ENCODE assay signal across 8 cellular contexts in genomic region chr20:2206957-2207769, GRCh38.
DNase-seq lines count a peak whose midpoint lies in the region; ATAC-seq and TF ChIP-seq lines count a peak whose summit lies in the region.

No MANE protein-coding gene starts in this region.

- H3K27ac Mint-ChIP-seq in endodermal cell: no peak overlapping the region

- H3K4me1 ChIP-seq in endodermal cell (ENCODE audit: control insufficient read depth, insufficient read depth, low read length) (peaks cover 5% of the 10 kb centered on the region), mesodermal cell (ENCODE audit: control insufficient read depth, insufficient read depth, low read length, poor library complexity, severe bottlenecking) (no peaks in the 10 kb centered on the region)

- H3K9ac ChIP-seq in endodermal cell (ENCODE audit: extremely low read depth, low read length, poor library complexity, severe bottlenecking): peak overlapping the region; percentile 38

- H3K4me1 Mint-ChIP-seq in endodermal cell: peaks cover 6% of the 10 kb centered on the region

- H3K9me3 ChIP-seq in endodermal cell (ENCODE audit: control insufficient read depth, low read length) (no peaks in the 10 kb centered on the region), mesodermal cell (ENCODE audit: control insufficient read depth, low read length) (no peaks in the 10 kb centered on the region)

- TF ChIP-seq CTCF in endodermal cell (conservative IDR thresholded peaks at IDR 0.05): peak; percentile 94

- H3K36me3 ChIP-seq in endodermal cell (ENCODE audit: control insufficient read depth, insufficient read depth, low read length) (no peaks in the 10 kb centered on the region), mesodermal cell (ENCODE audit: control insufficient read depth, insufficient read depth, low read length) (no peaks in the 10 kb centered on the region)

- H3K4me3 Mint-ChIP-seq in endodermal cell: peak overlapping the region; percentile 70

- H3K4me3 ChIP-seq in endodermal cell (ENCODE audit: low read length) (peak overlapping the region; percentile 80), mesodermal cell (ENCODE audit: extremely low read depth, insufficient read depth, low read length, poor library complexity, severe bottlenecking) (peak overlapping the region; percentile 56)

- peaks cover 27% of the 10 kb centered on the region for H3K27me3 Mint-ChIP-seq in endodermal cell (ENCODE audit: insufficient read depth)

- H3K27ac ChIP-seq in endodermal cell (ENCODE audit: low read depth, low read length): no peak overlapping the region
- no peak overlapping the region for H3K27ac ChIP-seq in mesodermal cell (ENCODE audit: low read depth, low read length, severe bottlenecking)

- H3K9me3 Mint-ChIP-seq in endodermal cell: no peaks in the 10 kb centered on the region

- peak; percentile 56 for DNase-seq in GDM1 (lab: John Stamatoyannopoulos, UW)
- DNase-seq in NCI-H345 treated with DMSO at 0.1 percent for 48 hours (lab: John Stamatoyannopoulos, UW; ENCODE audit: unreplicated experiment): peak; percentile 85
- peak; percentile 74 to 75 for DNase-seq in activated CD8-positive, alpha-beta memory T cell treated with anti-CD3 and anti-CD28 coated beads for 4 hours (ENCODE audit: low read depth in 2 of 2)
- peak; percentile 93 for DNase-seq in endodermal cell
- DNase-seq in stimulated activated CD8-positive, alpha-beta memory T cell treated with anti-CD3 and anti-CD28 coated beads, Interleukin-15, amount 100 ng/mL, for 1 hour (ENCODE audit: low read depth): peak; percentile 5

- ATAC-seq in HG02759 (IDR thresholded peaks at IDR 0.05; ENCODE audit: unreplicated experiment) (peak; percentile 77), GM21526 (IDR thresholded peaks at IDR 0.05; ENCODE audit: low FRiP score, unreplicated experiment) (no peak)

- H3K27me3 ChIP-seq in endodermal cell (ENCODE audit: control insufficient read depth, insufficient read depth, low read length, poor library complexity, severe bottlenecking): peaks cover 12% of the 10 kb centered on the region

- 3 to 4% methylated on average over 27 to 82 of the region's 82 CpGs for WGBS in endodermal cell (ENCODE audit: insufficient coverage in 1 of 2, insufficient read length in 1 of 2), 2 experiments
- 2 to 3% methylated on average over 65 to 79 of the region's 82 CpGs for WGBS in mesodermal cell (ENCODE audit: insufficient coverage in 2 of 2), 2 experiments

- H3K36me3 Mint-ChIP-seq in endodermal cell (ENCODE audit: low read depth): no peaks in the 10 kb centered on the region

Comparison
In these comparisons a context has a peak if more than half of its experiments do, and no peak if none do; other contexts are left out.
1. DNase-seq: peak in every context shown above with its lines; median percentile 93 in endodermal cell; 85 in NCI-H345 treated with DMSO at 0.1 percent for 48 hours; 74 in activated CD8-positive, alpha-beta memory T cell treated with anti-CD3 and anti-CD28 coated beads for 4 hours; 56 in GDM1; 5 in stimulated activated CD8-positive, alpha-beta memory T cell treated with anti-CD3 and anti-CD28 coated beads, Interleukin-15, amount 100 ng/mL, for 1 hour.